14 cellular contexts compared by ENCODE assay signal in the genomic region with DNA sequence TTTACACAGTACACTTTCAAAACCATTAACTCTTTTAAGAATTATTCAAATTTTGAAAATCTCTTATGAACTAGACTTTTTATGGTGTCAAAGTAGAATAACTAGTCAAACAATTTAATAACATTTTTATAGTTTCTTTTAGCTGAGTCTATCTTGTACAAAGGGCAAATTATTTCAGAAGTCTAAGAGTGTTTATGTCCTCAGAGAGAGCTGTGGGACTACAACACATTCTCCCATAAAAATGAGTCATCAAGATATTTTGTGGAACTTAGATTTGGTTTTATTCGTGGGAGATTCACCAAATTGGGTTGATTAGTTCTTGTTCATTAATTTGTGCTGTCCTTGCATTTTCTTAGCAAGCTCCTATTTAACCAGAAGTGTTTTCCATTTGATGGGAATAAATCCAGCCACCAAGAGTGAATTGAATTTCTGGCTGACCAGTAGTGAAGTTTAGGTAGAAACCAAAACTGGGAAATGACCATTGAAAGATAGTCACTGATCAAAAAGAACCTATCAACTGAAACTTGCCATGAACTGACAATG.
"Had no signal": no experiment of that assay in that cellular context is flagged by ENCODE, and none has a peak within 500 bp of the region (broad histone marks: within the 10 kb centered on the region; RNA-seq: fewer than 3 reads in every experiment).

No MANE protein-coding gene starts in this region.

- ATAC-seq: effector memory CD8-positive, alpha-beta T cell; gastroesophageal sphincter; left colon; naive thymus-derived CD8-positive, alpha-beta T cell had no signal

- H3K4me3 Mint-ChIP-seq: effector memory CD8-positive, alpha-beta T cell; immature natural killer cell; naive thymus-derived CD8-positive, alpha-beta T cell had no signal

- H3K36me3 ChIP-seq: gastroesophageal sphincter, neutrophil, sigmoid colon, stomach had no signal

- H3K4me1 ChIP-seq: gastroesophageal sphincter, sigmoid colon, stomach had no signal

- H3K27ac ChIP-seq: gastroesophageal sphincter, neutrophil, sigmoid colon, stomach had no signal

- H3K27me3 ChIP-seq: gastroesophageal sphincter, neutrophil, sigmoid colon, stomach had no signal

- H3K4me3 ChIP-seq: gastroesophageal sphincter, sigmoid colon, stomach had no signal

- H3K27ac Mint-ChIP-seq: effector memory CD8-positive, alpha-beta T cell; immature natural killer cell; naive thymus-derived CD8-positive, alpha-beta T cell had no signal

- H3K4me1 Mint-ChIP-seq: immature natural killer cell; naive thymus-derived CD8-positive, alpha-beta T cell had no signal

- H3K9me3 ChIP-seq: gastroesophageal sphincter, neutrophil, sigmoid colon, stomach had no signal

- DNase-seq: effector memory CD8-positive, alpha-beta T cell; immature natural killer cell; kidney; left colon; naive thymus-derived CD8-positive, alpha-beta T cell; posterior cingulate gyrus; sigmoid colon; small intestine; stimulated activated CD4-positive, alpha-beta T cell treated with anti-CD3 and anti-CD28 coated beads, Interleukin-12 subunit alpha, Interleukin-12 subunit beta, amount 100 ng/mL, for 4 hours; stimulated activated naive CD4-positive, alpha-beta T cell; stomach; trophoblast cell had no signal

- H3K36me3 Mint-ChIP-seq: immature natural killer cell had no signal
